Comparison of ENCODE assay signal across 21 cellular contexts in genomic region chr6:110412258-110412839, GRCh38. TPM values are rescaled to one million over a fixed set of nuclear protein-coding genes. Genes with fewer than 3 reads are reported as not detected.
"Had no signal": no experiment of that assay in that cellular context is flagged by ENCODE, and none has a peak within 500 bp of the region (broad histone marks: within the 10 kb centered on the region; RNA-seq: fewer than 3 reads in every experiment).

No MANE protein-coding gene starts in this region.

- H3K9me3 Mint-ChIP-seq: activated T-helper 1 cell treated with anti-CD3 and anti-CD28 coated beads, Interleukin-12 subunit alpha, Interleukin-12 subunit beta, Interleukin-2, Interleukin-4 antibody, amounts not matched to agents 30 ng/mL and 10 ng/mL and 1 ng/mL, durations not matched to agents 14 hours and 24 hours and 36 hours; dendritic cell treated with granulocyte-macrophage colony-stimulating factor and Interleukin-4, amounts not matched to agents 40 ng/mL and 50 ng/mL, for 4 days had no signal

- H3K4me1 Mint-ChIP-seq: nephron progenitor cell, WTC11 had no signal

- H3K4me3 Mint-ChIP-seq: activated CD4-positive, alpha-beta T cell treated with anti-CD3 and anti-CD28 coated beads for 36 hours; activated naive CD8-positive, alpha-beta T cell; activated T-helper 1 cell treated with anti-CD3 and anti-CD28 coated beads, Interleukin-12 subunit alpha, Interleukin-12 subunit beta, Interleukin-2, Interleukin-4 antibody, amounts not matched to agents 30 ng/mL and 10 ng/mL and 1 ng/mL, durations not matched to agents 14 hours and 24 hours and 36 hours; dendritic cell treated with granulocyte-macrophage colony-stimulating factor and Interleukin-4, amounts not matched to agents 40 ng/mL and 50 ng/mL, for 4 days; nephron progenitor cell; WTC11 had no signal

- H3K36me3 Mint-ChIP-seq: activated naive CD8-positive, alpha-beta T cell; WTC11 had no signal

- DNase-seq: activated CD4-positive, alpha-beta T cell treated with anti-CD3 and anti-CD28 coated beads for 36 hours; activated CD4-positive, alpha-beta T cell treated with anti-CD3 and anti-CD28 coated beads, Interleukin-2, amount 50 U/mL, for 48 hours; effector memory CD4-positive, alpha-beta T cell; esophagus squamous epithelium; foreskin fibroblast; left cardiac atrium; nephron progenitor cell; nucleus accumbens; stimulated activated CD4-positive, alpha-beta T cell treated with anti-CD3 and anti-CD28 coated beads, Interleukin-12 subunit alpha, Interleukin-12 subunit beta, amount 100 ng/mL, for 4 hours; stimulated activated CD4-positive, alpha-beta T cell treated with anti-CD3 and anti-CD28 coated beads, Interleukin-1b, Interleukin-23, amount 100 ng/mL, for 48 hours; stimulated activated CD8-positive, alpha-beta memory T cell treated with anti-CD3 and anti-CD28 coated beads, Interleukin-4, amount 100 ng/mL, for 48 hours; stimulated activated naive CD4-positive, alpha-beta T cell treated with Interleukin-2 at 50 U/mL for 16 hours; thyroid gland had no signal

- H3K27me3 Mint-ChIP-seq: dendritic cell treated with granulocyte-macrophage colony-stimulating factor and Interleukin-4, amounts not matched to agents 40 ng/mL and 50 ng/mL, for 4 days; progenitor cell of endocrine pancreas had no signal

- H3K27ac Mint-ChIP-seq: activated CD4-positive, alpha-beta T cell treated with anti-CD3 and anti-CD28 coated beads for 36 hours; activated naive CD8-positive, alpha-beta T cell; activated T-helper 1 cell treated with anti-CD3 and anti-CD28 coated beads, Interleukin-12 subunit alpha, Interleukin-12 subunit beta, Interleukin-2, Interleukin-4 antibody, amounts not matched to agents 30 ng/mL and 10 ng/mL and 1 ng/mL, durations not matched to agents 14 hours and 24 hours and 36 hours; dendritic cell treated with granulocyte-macrophage colony-stimulating factor and Interleukin-4, amounts not matched to agents 40 ng/mL and 50 ng/mL, for 4 days; nephron progenitor cell; progenitor cell of endocrine pancreas; WTC11 had no signal

- ATAC-seq: activated CD4-positive, alpha-beta T cell treated with anti-CD3 and anti-CD28 coated beads for 36 hours; WTC11 had no signal

RNA-seq across cellular contexts. Expression of gene DDO, which starts 3.0 kb away (rescaled TPM):
- total RNA-seq: activated CD4-positive, alpha-beta T cell treated with anti-CD3 and anti-CD28 coated beads for 36 hours; activated T-helper 1 cell treated with anti-CD3 and anti-CD28 coated beads, Interleukin-12 subunit alpha, Interleukin-12 subunit beta, Interleukin-2, Interleukin-4 antibody, amounts not matched to agents 30 ng/mL and 10 ng/mL and 1 ng/mL, durations not matched to agents 14 hours and 24 hours and 36 hours; bronchial epithelial cell; endothelial cell of umbilical vein; progenitor cell of endocrine pancreas; WTC11 had no signal

RNA-seq across cellular contexts. Expression of gene METTL24, which starts 54.2 kb away (rescaled TPM):
- total RNA-seq: activated CD4-positive, alpha-beta T cell treated with anti-CD3 and anti-CD28 coated beads for 36 hours; activated T-helper 1 cell treated with anti-CD3 and anti-CD28 coated beads, Interleukin-12 subunit alpha, Interleukin-12 subunit beta, Interleukin-2, Interleukin-4 antibody, amounts not matched to agents 30 ng/mL and 10 ng/mL and 1 ng/mL, durations not matched to agents 14 hours and 24 hours and 36 hours; bronchial epithelial cell; endothelial cell of umbilical vein; glomerular endothelial cell had no signal
